In the genomic region with DNA sequence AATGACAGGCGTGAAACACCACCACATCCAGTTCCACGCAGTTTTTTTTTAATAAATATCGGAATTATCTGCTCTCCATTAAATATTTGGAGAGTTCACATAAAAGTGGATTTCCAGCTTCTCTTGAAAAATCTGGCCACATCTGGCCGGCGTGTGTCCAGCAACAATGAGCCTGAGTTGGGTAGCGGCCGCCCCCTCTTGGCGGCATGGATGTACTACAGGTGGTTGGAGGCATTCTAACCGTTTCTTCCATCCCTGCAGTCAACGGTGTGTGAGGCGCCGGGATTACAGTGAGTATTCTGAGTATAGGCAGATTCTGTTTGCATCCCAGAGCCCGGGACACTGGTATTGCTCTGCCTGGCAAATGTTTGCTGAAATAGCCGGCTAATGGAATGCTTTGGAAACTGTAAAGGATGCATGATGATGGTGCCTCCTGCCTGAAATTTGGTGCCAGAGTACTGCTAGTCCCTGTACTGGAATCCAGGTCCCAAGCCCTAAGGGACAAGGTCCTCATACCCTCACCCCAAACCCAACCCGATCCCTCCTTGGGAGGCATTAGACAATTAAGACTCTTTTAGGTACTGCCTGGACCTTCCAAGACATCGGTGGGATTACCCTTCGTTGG, we compare ENCODE assay signal across 1 cellular context.
A peak's percentile ranks its signal among the peaks of the same experiment; 100 is the strongest.
TF ChIP-seq lines count a peak whose summit lies in the region.

No MANE protein-coding gene starts in this region.

TF ChIP-seq in H1, 55 proteins besides CTCF, POLR2A, EP300 and RAD21:
- TF ChIP-seq KDM5A (IDR thresholded peaks at IDR 0.05; ENCODE audit: low read length) (no peak), CREB1 (IDR thresholded peaks at IDR 0.05) (0 out of 2 replicates have a peak, but pooled peaks have one; percentile 6), JUN (IDR thresholded peaks at IDR 0.05; ENCODE audit: low read depth, low read length) (no peak), YY1 (IDR thresholded peaks at IDR 0.05; ENCODE audit: low read depth, low read length) (0 out of 2 replicates have a peak, but pooled peaks have one; percentile 21), TCF12 (IDR thresholded peaks at IDR 0.05; ENCODE audit: low read depth, low read length) (0 out of 2 replicates have a peak, but pooled peaks have one; percentile 55), TAF1 (IDR thresholded peaks at IDR 0.05; ENCODE audit: low read depth, low read length) (0 out of 2 replicates have a peak, but pooled peaks have one; percentile 23), SIRT6 (IDR thresholded peaks at IDR 0.05; ENCODE audit: low read length) (no peak)
- TF ChIP-seq, protein P1, sequence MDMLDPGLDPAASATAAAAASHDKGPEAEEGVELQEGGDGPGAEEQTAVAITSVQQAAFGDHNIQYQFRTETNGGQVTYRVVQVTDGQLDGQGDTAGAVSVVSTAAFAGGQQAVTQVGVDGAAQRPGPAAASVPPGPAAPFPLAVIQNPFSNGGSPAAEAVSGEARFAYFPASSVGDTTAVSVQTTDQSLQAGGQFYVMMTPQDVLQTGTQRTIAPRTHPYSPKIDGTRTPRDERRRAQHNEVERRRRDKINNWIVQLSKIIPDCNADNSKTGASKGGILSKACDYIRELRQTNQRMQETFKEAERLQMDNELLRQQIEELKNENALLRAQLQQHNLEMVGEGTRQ (IDR thresholded peaks at IDR 0.05; ENCODE audit: low read length), result no peak
- TF ChIP-seq, protein P2, sequence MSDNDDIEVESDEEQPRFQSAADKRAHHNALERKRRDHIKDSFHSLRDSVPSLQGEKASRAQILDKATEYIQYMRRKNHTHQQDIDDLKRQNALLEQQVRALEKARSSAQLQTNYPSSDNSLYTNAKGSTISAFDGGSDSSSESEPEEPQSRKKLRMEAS (IDR thresholded peaks at IDR 0.05), result 0 out of 2 replicates have a peak, but pooled peaks have one; percentile 24
- TF ChIP-seq, protein P3, sequence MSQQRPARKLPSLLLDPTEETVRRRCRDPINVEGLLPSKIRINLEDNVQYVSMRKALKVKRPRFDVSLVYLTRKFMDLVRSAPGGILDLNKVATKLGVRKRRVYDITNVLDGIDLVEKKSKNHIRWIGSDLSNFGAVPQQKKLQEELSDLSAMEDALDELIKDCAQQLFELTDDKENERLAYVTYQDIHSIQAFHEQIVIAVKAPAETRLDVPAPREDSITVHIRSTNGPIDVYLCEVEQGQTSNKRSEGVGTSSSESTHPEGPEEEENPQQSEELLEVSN (IDR thresholded peaks at IDR 0.05), result no peak
